7 cellular contexts compared by ENCODE assay signal in genomic region chr1:206766251-206766856, GRCh38. TPM values are rescaled to one million over a fixed set of nuclear protein-coding genes. Genes with fewer than 3 reads are reported as not detected.
DNase-seq lines count a peak whose midpoint lies in the region; ATAC-seq and TF ChIP-seq lines count a peak whose summit lies in the region.

No MANE protein-coding gene starts in this region.

- no peaks in the 10 kb centered on the region for H3K27me3 Mint-ChIP-seq in T-helper 17 cell

- no peaks in the 10 kb centered on the region for H3K4me1 ChIP-seq in adrenal gland (replicated peaks in 1 of 2)
- H3K4me1 ChIP-seq in mesodermal cell (ENCODE audit: control insufficient read depth, insufficient read depth, low read length, poor library complexity, severe bottlenecking) = peaks cover 29% of the 10 kb centered on the region

- no peak for TF ChIP-seq POLR2A in adrenal gland (IDR thresholded peaks at IDR 0.05)

- H3K36me3 ChIP-seq in adrenal gland (replicated peaks in 1 of 2) (no peaks in the 10 kb centered on the region), mesodermal cell (ENCODE audit: control insufficient read depth, insufficient read depth, low read length) (no peaks in the 10 kb centered on the region)

- ATAC-seq in GM18909 (IDR thresholded peaks at IDR 0.05; ENCODE audit: poor library complexity, unreplicated experiment) (peak; percentile 46), HG03135 (IDR thresholded peaks at IDR 0.05; ENCODE audit: unreplicated experiment) (peak; percentile 51), T-helper 17 cell (peak; percentile 89)

- H3K4me1 Mint-ChIP-seq in T-helper 17 cell = peaks cover 57% of the 10 kb centered on the region

- H3K9me3 ChIP-seq in T-helper 17 cell (ENCODE audit: control insufficient read depth, low read length, poor library complexity, severe bottlenecking) = no peaks in the 10 kb centered on the region
- H3K9me3 ChIP-seq in adrenal gland (replicated peaks in 1 of 3) = no peaks in the 10 kb centered on the region
- peaks cover 7% of the 10 kb centered on the region for H3K9me3 ChIP-seq in mesodermal cell (ENCODE audit: control insufficient read depth, low read length)

- peak overlapping the region; percentile 87 for H3K27ac Mint-ChIP-seq in T-helper 17 cell

- peak overlapping the region in 1 of 5 donors; percentile 29 for H3K27ac ChIP-seq in adrenal gland
- H3K27ac ChIP-seq in mesodermal cell (ENCODE audit: low read depth, low read length, severe bottlenecking) = peak overlapping the region; percentile 33

- TF ChIP-seq CTCF in adrenal gland (IDR thresholded peaks at IDR 0.05) = no peak

- WGBS in adrenal gland, 4 donors = 49 to 60% (median 55%) methylated on average over 8 of the region's 8 CpGs
- 41 to 48% methylated on average over 4 to 6 of the region's 8 CpGs for WGBS in mesodermal cell (ENCODE audit: insufficient coverage in 2 of 2), 2 experiments

- H3K4me3 Mint-ChIP-seq in T-helper 17 cell = peak overlapping the region; percentile 87

- peaks cover 2% of the 10 kb centered on the region for H3K36me3 Mint-ChIP-seq in T-helper 17 cell (ENCODE audit: low read depth)

- no peak overlapping the region for H3K4me3 ChIP-seq in adrenal gland
- no peak overlapping the region for H3K4me3 ChIP-seq in mesodermal cell (ENCODE audit: extremely low read depth, insufficient read depth, low read length, poor library complexity, severe bottlenecking)

- peak; percentile 38 to 57 (median 56) for DNase-seq in T-helper 17 cell
- DNase-seq in adrenal gland = peak; percentile 23 to 60 (median 38)
- DNase-seq in stimulated activated naive CD4-positive, alpha-beta T cell treated with Interleukin-2 at 50 U/mL for 16 hours (lab: John Stamatoyannopoulos, UW) = peak; percentile 63
- DNase-seq in NCI-H2081 treated with DMSO at 0.1 percent for 48 hours (lab: John Stamatoyannopoulos, UW) = no peak

- intact Hi-C loops in adrenal gland (cut with DNase I) = no loop called here

- H3K27me3 ChIP-seq in adrenal gland = peaks cover 3% of the 10 kb centered on the region

RNA-seq across cellular contexts. Expression of gene IL19, which starts 4.2 kb away (rescaled TPM):
- total RNA-seq in T-helper 17 cell = not detected
- total RNA-seq in adrenal gland = not detected
- polyA plus RNA-seq in adrenal gland = not detected
- polyA plus RNA-seq in mesodermal cell (2013, experiment 1 of 2) = not detected
- not detected for polyA plus RNA-seq in mesodermal cell (2013, experiment 2 of 2)

RNA-seq across cellular contexts. Expression of gene IL10, which starts 5.9 kb away (rescaled TPM):
- under 1 TPM; 0.20 to 0.76 TPM for total RNA-seq in T-helper 17 cell
- total RNA-seq in adrenal gland = 1 to 10 TPM in 7 of 8 donors, under 1 TPM in 1; 0.54 to 8.5 (median 3.3) TPM
- 1 to 10 TPM; 1.5 to 4.2 (median 1.6) TPM for polyA plus RNA-seq in adrenal gland
- polyA plus RNA-seq in mesodermal cell (2013, experiment 1 of 2) = 0.22 TPM
- polyA plus RNA-seq in mesodermal cell (2013, experiment 2 of 2) = not detected
